Comparison of ENCODE assay signal across 21 cellular contexts in the genomic region with DNA sequence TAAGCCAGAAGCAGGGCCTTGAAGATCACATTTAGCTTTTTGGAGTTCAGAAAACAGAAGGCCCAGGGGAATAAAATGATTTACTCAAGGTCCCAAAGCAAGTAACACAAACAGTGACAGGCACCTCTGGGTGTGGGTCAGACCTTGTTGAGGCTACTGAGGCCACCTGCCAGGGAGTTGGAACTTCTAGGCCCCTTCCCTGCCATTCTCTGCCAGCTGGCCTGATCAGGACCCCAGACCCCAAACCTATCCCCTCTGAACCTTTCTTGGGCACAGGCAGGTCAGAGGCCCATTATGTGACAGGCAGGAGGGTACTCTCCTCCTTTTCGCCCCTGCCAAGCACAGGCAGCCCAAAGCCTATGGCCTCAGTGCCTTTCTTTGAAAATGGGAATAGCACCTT. TPM values are rescaled to one million over a fixed set of nuclear protein-coding genes. Genes with fewer than 3 reads are reported as not detected.
A peak's percentile ranks its signal among the peaks of the same experiment; 100 is the strongest.
DNase-seq lines count a peak whose midpoint lies in the region; ATAC-seq and TF ChIP-seq lines count a peak whose summit lies in the region.
"Had no signal": no experiment of that assay in that cellular context is flagged by ENCODE, and none has a peak within 500 bp of the region (broad histone marks: within the 10 kb centered on the region; RNA-seq: fewer than 3 reads in every experiment).

No MANE protein-coding gene starts in this region.

- H3K36me3 Mint-ChIP-seq in CD8-positive, alpha-beta memory T cell = no peaks in the 10 kb centered on the region
- H3K36me3 Mint-ChIP-seq: CD14-positive monocyte, IgD-negative memory B cell had no signal

- peak overlapping the region in 2 of 8 donors; percentile 51 to 52 for H3K27ac Mint-ChIP-seq in CD8-positive, alpha-beta memory T cell
- H3K27ac Mint-ChIP-seq: IgD-negative memory B cell had no signal

- H3K27ac ChIP-seq in coronary artery = no peak overlapping the region
- H3K27ac ChIP-seq in sigmoid colon = no peak overlapping the region
- H3K27ac ChIP-seq in CD8-positive, alpha-beta memory T cell (ENCODE audit: low read depth, low read length) = no peak overlapping the region

- no peak for TF ChIP-seq POLR2A in sigmoid colon (IDR thresholded peaks at IDR 0.05)

- no peaks in the 10 kb centered on the region for H3K36me3 ChIP-seq in sigmoid colon
- no peaks in the 10 kb centered on the region for H3K36me3 ChIP-seq in CD8-positive, alpha-beta memory T cell (ENCODE audit: insufficient read depth, low read length)

- no peak overlapping the region for H3K4me3 Mint-ChIP-seq in CD8-positive, alpha-beta memory T cell
- H3K4me3 Mint-ChIP-seq: CD14-positive monocyte, GM23338, IgD-negative memory B cell had no signal

- ATAC-seq in HG02938 (IDR thresholded peaks at IDR 0.05; ENCODE audit: unreplicated experiment) = no peak
- ATAC-seq: HCT116, Right ventricle myocardium inferior had no signal

- POLR2A ChIA-PET in CD8-positive, alpha-beta memory T cell (lab: Charles Lee) = no interaction called here

- intact Hi-C loops in sigmoid colon (cut with DNase I) = no loop called here

- TF ChIP-seq EP300 in sigmoid colon (IDR thresholded peaks at IDR 0.05) = no peak

- no peaks in the 10 kb centered on the region for H3K4me1 ChIP-seq in sigmoid colon
- peaks cover 16% of the 10 kb centered on the region for H3K4me1 ChIP-seq in CD8-positive, alpha-beta memory T cell (ENCODE audit: insufficient read depth, low read length)

- no peak for TF ChIP-seq CTCF in coronary artery (IDR thresholded peaks at IDR 0.05)
- TF ChIP-seq CTCF in sigmoid colon (IDR thresholded peaks at IDR 0.05) = no peak

- no peaks in the 10 kb centered on the region for H3K9me3 ChIP-seq in sigmoid colon
- H3K9me3 ChIP-seq in CD8-positive, alpha-beta memory T cell (ENCODE audit: low read length) = no peaks in the 10 kb centered on the region

- DNase-seq in activated CD8-positive, alpha-beta memory T cell treated with anti-CD3 and anti-CD28 coated beads for 24 hours = peak; percentile 35
- DNase-seq in activated CD8-positive, alpha-beta memory T cell treated with anti-CD3 and anti-CD28 coated beads, Interleukin-2, amount 50 U/mL, for 4 hours = no peak
- DNase-seq in coronary artery (ENCODE audit: low spot score) = peak; percentile 36
- DNase-seq in islet precursor cell = peak; percentile 21
- DNase-seq in sigmoid colon = peak; percentile 22
- DNase-seq in CD8-positive, alpha-beta memory T cell = no peak
- DNase-seq in NCI-H446 treated with DMSO at 0.1 percent for 48 hours (lab: John Stamatoyannopoulos, UW) = no peak
- DNase-seq: DMS53, EL, GF-D8, NCI-H1105, NCI-H2081, NCI-H2171, NCI-H526 treated with DMSO at 0.1 percent for 48 hours, OCI-M1 had no signal

- peaks cover 1 to 8% of the 10 kb centered on the region in 2 donors for H3K27me3 Mint-ChIP-seq in CD8-positive, alpha-beta memory T cell

- 86 to 92% methylated on average over 1 of the region's 1 CpG for WGBS in sigmoid colon, 2 donors

- CTCF ChIA-PET in CD8-positive, alpha-beta memory T cell (lab: Charles Lee) = interaction anchor here (0.7 kb wide), 1 partner anchor 10 kb away, joined by 3 read pairs; no protein-coding TSS in a partner anchor

- H3K4me1 Mint-ChIP-seq in CD8-positive, alpha-beta memory T cell = peaks cover 27 to 32% (median 31%) of the 10 kb centered on the region in 3 donors

- no peaks in the 10 kb centered on the region for H3K27me3 ChIP-seq in sigmoid colon
- H3K27me3 ChIP-seq in CD8-positive, alpha-beta memory T cell (ENCODE audit: insufficient read depth, low read length, poor library complexity, severe bottlenecking) = no peaks in the 10 kb centered on the region

- H3K9me3 Mint-ChIP-seq in CD8-positive, alpha-beta memory T cell = no peaks in the 10 kb centered on the region
- H3K9me3 Mint-ChIP-seq: CD14-positive monocyte, GM23338, IgD-negative memory B cell had no signal

- no peak overlapping the region for H3K4me3 ChIP-seq in coronary artery
- H3K4me3 ChIP-seq in sigmoid colon = no peak overlapping the region
- H3K4me3 ChIP-seq in CD8-positive, alpha-beta memory T cell (ENCODE audit: low read length) = no peak overlapping the region
- H3K4me3 ChIP-seq: GM23338 had no signal

RNA-seq across cellular contexts. Expression of a gene that starts 49.4 kb away (rescaled TPM):
- total RNA-seq in sigmoid colon = under 1 TPM in 3 of 4 donors, not detected in 1; under 0.01 to 0.83 (median 0.36) TPM
- under 1 TPM in 1 of 3 donors, not detected in 2; 0.10 TPM for polyA plus RNA-seq in sigmoid colon
- total RNA-seq in CD8-positive, alpha-beta memory T cell = not detected
- not detected for polyA plus RNA-seq in CD8-positive, alpha-beta memory T cell
- polyA plus RNA-seq: CD14-positive monocyte, IgD-negative memory B cell had no signal

Comparison
In these comparisons a context has a peak if more than half of its experiments do, and no peak if none do; other contexts are left out.
1. DNase-seq: peak in activated CD8-positive, alpha-beta memory T cell treated with anti-CD3 and anti-CD28 coated beads for 24 hours (single experiment), coronary artery (single experiment), islet precursor cell (single experiment) and sigmoid colon (single experiment); none in activated CD8-positive, alpha-beta memory T cell treated with anti-CD3 and anti-CD28 coated beads, Interleukin-2, amount 50 U/mL, for 4 hours (single experiment), CD8-positive, alpha-beta memory T cell (0 of 5) and NCI-H446 treated with DMSO at 0.1 percent for 48 hours (single experiment).